ENCODE assay signal across 26 cellular contexts in genomic region chrX:154467556-154467955, GRCh38. TPM values are rescaled to one million over a fixed set of nuclear protein-coding genes. Genes with fewer than 3 reads are reported as not detected.
DNase-seq lines count a peak whose midpoint lies in the region; ATAC-seq, FAIRE-seq and TF ChIP-seq lines count a peak whose summit lies in the region.
"Had no signal": no experiment of that assay in that cellular context is flagged by ENCODE, and none has a peak within 500 bp of the region (broad histone marks: within the 10 kb centered on the region; RNA-seq: fewer than 3 reads in every experiment).

No MANE protein-coding gene starts in this region.

- no peak overlapping the region for H2AFZ ChIP-seq in IMR-90 (replicated peaks; ENCODE audit: low read length, poor library complexity)
- H2AFZ ChIP-seq in HepG2 (ENCODE audit: low read length): no peak overlapping the region

- no peaks in the 10 kb centered on the region for H3K9me1 ChIP-seq in IMR-90 (ENCODE audit: insufficient read depth, low read length)

- no peak overlapping the region for H2BK120ac ChIP-seq in IMR-90 (ENCODE audit: low read depth, low read length)

- H2AK5ac ChIP-seq in IMR-90 (ENCODE audit: low read depth, low read length): no peak overlapping the region

- intact Hi-C loops in right cardiac atrium (cut with DNase I) (no loop called here), Right ventricle myocardium superior (cut with DNase I) (no loop called here), IMR-90 (cut with micrococcal nuclease) (no loop called here), HepG2 (cut with micrococcal nuclease; ENCODE audit: unreplicated experiment) (no loop called here), sigmoid colon (cut with DNase I) (no loop called here)

- no peak overlapping the region for H2BK15ac ChIP-seq in IMR-90 (ENCODE audit: low read depth, low read length)

- H3K9ac ChIP-seq in IMR-90 (ENCODE audit: low read depth, low read length) (no peak overlapping the region), HepG2 (ENCODE audit: insufficient read depth, low read depth, low read length) (no peak overlapping the region)
- H3K9ac ChIP-seq: BLaER1 had no signal

- peaks cover 82% of the 10 kb centered on the region for H3K36me3 ChIP-seq in IMR-90 (ENCODE audit: control insufficient read depth, insufficient read depth, low read length)
- H3K36me3 ChIP-seq in HepG2 (replicated peaks in 1 of 2; ENCODE audit: control insufficient read depth in 1 of 2, insufficient read depth in 2 of 2, low read length in 2 of 2): peaks cover 6% of the 10 kb centered on the region in 2 experiments; a peak in 2 of 5 replicates
- H3K36me3 ChIP-seq in sigmoid colon: peaks cover 0 to 40% (median 14%) of the 10 kb centered on the region in 4 donors
- H3K36me3 ChIP-seq: BE2C had no signal

- no peak overlapping the region for H3K4ac ChIP-seq in IMR-90 (ENCODE audit: low read depth, low read length)

- H2BK20ac ChIP-seq in IMR-90 (ENCODE audit: low read depth, low read length): no peak overlapping the region

- peaks cover 0 to 7% of the 10 kb centered on the region in 2 experiments; a peak in 2 of 4 replicates for H3K79me1 ChIP-seq in IMR-90 (ENCODE audit: low read depth in 1 of 2, low read length in 2 of 2)

- TF ChIP-seq CTCF in IMR-90 (conservative IDR thresholded peaks at IDR 0.05; ENCODE audit: low read depth, low read length) (no peak), HepG2 (CRISPR knock-in tag; IDR thresholded peaks at IDR 0.05) (no peak), sigmoid colon (IDR thresholded peaks at IDR 0.05) (no peak)

- no peak overlapping the region for H2BK5ac ChIP-seq in IMR-90 (ENCODE audit: low read depth, low read length, poor library complexity, severe bottlenecking)

- POLR2A ChIA-PET in IMR-90 (lab: Charles Lee; ENCODE audit: unreplicated experiment) (no interaction called here), HepG2 (lab: Yijun Ruan, JAX) (interaction anchor here (0.5 kb wide), 1 partner anchor 72 kb away, joined by 3 read pairs; no protein-coding TSS in a partner anchor)

- CTCF ChIA-PET in IMR-90 (lab: Yijun Ruan, JAX): no interaction called here
- CTCF ChIA-PET in HepG2 (lab: Yijun Ruan, JAX; ENCODE audit: low intra/inter-chr PET ratio, low total read pairs): no interaction called here

- H4K20me1 ChIP-seq in IMR-90 (ENCODE audit: insufficient read depth, low read length) (peaks cover 7% of the 10 kb centered on the region; the same call in 1 of the 2 replicates), HepG2 (ENCODE audit: insufficient read depth, low read length) (no peaks in the 10 kb centered on the region)

- in situ Hi-C loops in IMR-90 (cut with MboI; ENCODE audit: low sequenced_read_pairs) (no loop called here), HepG2 (cut with HindIII; ENCODE audit: extremely low pct_ligation_motif_present, low pct_unique_long_range_greater_than_20kb) (no loop called here)

- peak in 2 of 3 donors; percentile 3 to 52 for DNase-seq in right cardiac atrium
- DNase-seq in Right ventricle myocardium superior: no peak
- no peak for DNase-seq in IMR-90
- DNase-seq in HepG2 (ENCODE audit: low spot score): no peak
- no peak for DNase-seq in sigmoid colon
- DNase-seq: 8988T; ACHN; BE2C; C1 segment of cervical spinal cord; CD4-positive, alpha-beta memory T cell; CD4-positive, CD25-positive, alpha-beta regulatory T cell; CD8-positive, alpha-beta memory T cell; COR-L47; DMS 273 treated with DMSO at 0.1 percent for 48 hours; DMS153; DMS53; DMS79; DND-41; EL; GF-D8 had no signal

- H3K79me2 ChIP-seq in HepG2 (ENCODE audit: insufficient read depth, low read length): no peaks in the 10 kb centered on the region

- no peak overlapping the region for H3K14ac ChIP-seq in IMR-90 (replicated peaks; ENCODE audit: low read depth, low read length)

- FAIRE-seq in HepG2 (lab: Jason Lieb, UNC): no peak
- FAIRE-seq: A204.1, G401.6, GM12891 had no signal

- H3K9me3 ChIP-seq in right cardiac atrium (ENCODE audit: control insufficient read depth, low read length): no peaks in the 10 kb centered on the region
- peaks cover 1% of the 10 kb centered on the region; the same call in 1 of the 2 replicates for H3K9me3 ChIP-seq in IMR-90 (ENCODE audit: control insufficient read depth, insufficient read depth, low read length)
- no peaks in the 10 kb centered on the region for H3K9me3 ChIP-seq in HepG2 (ENCODE audit: low read length)
- no peaks in the 10 kb centered on the region for H3K9me3 ChIP-seq in sigmoid colon
- H3K9me3 ChIP-seq: BE2C had no signal

- H3K4me2 ChIP-seq in IMR-90 (ENCODE audit: low read depth, low read length): no peak overlapping the region
- H3K4me2 ChIP-seq in HepG2 (ENCODE audit: low read depth, low read length): no peak overlapping the region
- H3K4me2 ChIP-seq: BLaER1 had no signal

- no peak overlapping the region for H3K4me3 ChIP-seq in right cardiac atrium (ENCODE audit: low read length)
- H3K4me3 ChIP-seq in IMR-90 (ENCODE audit: insufficient read depth, low read depth, low read length): no peak overlapping the region
- H3K4me3 ChIP-seq in HepG2 (replicated peaks in 1 of 3; ENCODE audit: insufficient read depth in 1 of 3, low read depth in 2 of 3, low read length in 3 of 3): no peak overlapping the region
- no peak overlapping the region for H3K4me3 ChIP-seq in sigmoid colon
- H3K4me3 ChIP-seq: BLaER1 had no signal

- H4K91ac ChIP-seq in IMR-90 (ENCODE audit: insufficient read depth, low read depth, low read length): no peak overlapping the region

- H3K18ac ChIP-seq in IMR-90 (ENCODE audit: low read depth, low read length): no peak overlapping the region

- H3K4me1 ChIP-seq in right cardiac atrium (ENCODE audit: control insufficient read depth, insufficient read depth, low read length): no peaks in the 10 kb centered on the region
- H3K4me1 ChIP-seq in IMR-90 (ENCODE audit: control insufficient read depth, insufficient read depth, low read length): no peaks in the 10 kb centered on the region
- H3K4me1 ChIP-seq in HepG2 (ENCODE audit: insufficient read depth, low read length): peaks cover 12% of the 10 kb centered on the region; the same call in 1 of the 2 replicates
- H3K4me1 ChIP-seq in sigmoid colon: no peaks in the 10 kb centered on the region
- H3K4me1 ChIP-seq: BE2C, BLaER1 had no signal

- no peak overlapping the region for H2AK9ac ChIP-seq in IMR-90 (replicated peaks; ENCODE audit: low read depth, low read length, poor library complexity)

- no peak overlapping the region for H4K8ac ChIP-seq in IMR-90 (ENCODE audit: low read depth in 2 of 2, low read length in 2 of 2)

- dilution Hi-C loops in IMR-90 (cut with HindIII; ENCODE audit: low sequenced_read_pairs, unreplicated experiment): no loop called here

- no peak overlapping the region for H3K27ac ChIP-seq in right cardiac atrium (ENCODE audit: low read length)
- no peak overlapping the region for H3K27ac ChIP-seq in IMR-90 (ENCODE audit: insufficient read depth, low read length)
- H3K27ac ChIP-seq in HepG2 (ENCODE audit: extremely low read length, insufficient read depth, low read length): no peak overlapping the region
- no peak overlapping the region for H3K27ac ChIP-seq in sigmoid colon
- H3K27ac ChIP-seq: BLaER1 had no signal

- TF ChIP-seq POLR2A in IMR-90 (IDR thresholded peaks at IDR 0.05; ENCODE audit: low read depth, low read length) (no peak), HepG2 (IDR thresholded peaks at IDR 0.05; ENCODE audit: insufficient read depth in 1 of 2, low read depth in 2 of 2, low read length in 2 of 2) (no peak), sigmoid colon (IDR thresholded peaks at IDR 0.05) (no peak)

- TF ChIP-seq EP300 in HepG2 (IDR thresholded peaks at IDR 0.05; ENCODE audit: low read depth in 2 of 2, low read length in 2 of 2) (no peak), HepG2 (CRISPR knock-in tag; IDR thresholded peaks at IDR 0.05; ENCODE audit: borderline replicate concordance) (no peak), sigmoid colon (IDR thresholded peaks at IDR 0.05) (no peak)

- 96% methylated on average over 21 of the region's 21 CpGs for WGBS in right cardiac atrium
- WGBS in IMR-90 (ENCODE audit: extremely low coverage in 2 of 2, insufficient read length in 1 of 2), 2 experiments: 97% methylated on average over 10 of the region's 21 CpGs; no CpG with 5 or more reads in 1 of the 2 experiments
- WGBS in HepG2 (ENCODE audit: low lambda C conversion rate): no CpG with 5 or more reads among the region's 21 CpGs
- 96 to 98% methylated on average over 21 of the region's 21 CpGs for WGBS in sigmoid colon, 2 donors

- no peaks in the 10 kb centered on the region for H3K27me3 ChIP-seq in right cardiac atrium (ENCODE audit: control insufficient read depth, insufficient read depth)
- H3K27me3 ChIP-seq in IMR-90 (ENCODE audit: control insufficient read depth, insufficient read depth, low read length): no peaks in the 10 kb centered on the region
- no peaks in the 10 kb centered on the region for H3K27me3 ChIP-seq in HepG2 (ENCODE audit: control insufficient read depth in 1 of 2, insufficient read depth in 2 of 2, low read length in 2 of 2)
- no peaks in the 10 kb centered on the region for H3K27me3 ChIP-seq in sigmoid colon
- H3K27me3 ChIP-seq: BE2C, BLaER1 had no signal

- no peak for ATAC-seq in right cardiac atrium
- no peak for ATAC-seq in Right ventricle myocardium superior (ENCODE audit: poor library complexity)
- ATAC-seq in IMR-90 (ENCODE audit: low read depth): no peak
- ATAC-seq in HepG2: no peak
- ATAC-seq in GM18861 (IDR thresholded peaks at IDR 0.05; ENCODE audit: unreplicated experiment): no peak
- no peak for ATAC-seq in HG02678 (IDR thresholded peaks at IDR 0.05; ENCODE audit: unreplicated experiment)

- no peak overlapping the region for H3K23ac ChIP-seq in IMR-90 (ENCODE audit: low read depth, low read length)

- no peak overlapping the region for H4K5ac ChIP-seq in IMR-90 (ENCODE audit: low read depth, low read length)

- TF ChIP-seq RAD21 in IMR-90 (IDR thresholded peaks at IDR 0.05; ENCODE audit: low read length) (no peak), HepG2 (CRISPR knock-in tag; IDR thresholded peaks at IDR 0.05) (no peak)

- BruUV-seq in IMR-90 (replicated peaks; lab: Mats Ljungman, UMichigan): TSS peak; percentile 36
- BruUV-seq in HepG2 (replicated peaks; lab: Mats Ljungman, UMichigan): no TSS peak

- no peak overlapping the region for H3K56ac ChIP-seq in IMR-90 (ENCODE audit: extremely low read depth, insufficient read depth, low read length)

RNA-seq across cellular contexts. Expression of gene PLXNA3, which starts 9.5 kb away (rescaled TPM):
- total RNA-seq in right cardiac atrium (10 to 100 TPM; 26.5 to 34.0 (median 29.6) TPM), Right ventricle myocardium superior (15.0 TPM), IMR-90 (2012; rRNA removed) (4.3 and 8.1 TPM in 2 replicates), HepG2 (2016; rRNA removed; fragmentation: Illumina TruSeq; extraction: Trizol) (0.90 and 5.8 TPM in 2 replicates), sigmoid colon (10 to 100 TPM in 1 of 4 donors, 1 to 10 TPM in 3; 3.1 to 12.7 (median 5.9) TPM)
- polyA plus RNA-seq in right cardiac atrium (12.2 TPM), IMR-90 (2012; rRNA removed) (111 and 126 TPM in 2 replicates), HepG2 (2011; rRNA removed) (20.6 and 26.3 TPM in 2 replicates), sigmoid colon (10 to 100 TPM in 1 of 3 donors, 1 to 10 TPM in 2; 4.2 to 22.9 (median 8.6) TPM)
- polyA plus RNA-seq in IMR-90 (2012; cell fraction: cytosol; rRNA removed): 12.8 and 52.2 TPM in 2 replicates
- 469 and 902 TPM in 2 replicates for polyA plus RNA-seq in IMR-90 (2012; cell fraction: nucleus; rRNA removed; ENCODE audit: low replicate concordance)
- total RNA-seq in HepG2 (2016; cell fraction: cytosol; rRNA removed; fragmentation: Illumina TruSeq; extraction: Trizol; ENCODE audit: low read depth): 1.4 and 2.4 TPM in 2 replicates
- 1.5 and 4.7 TPM in 2 replicates for total RNA-seq in HepG2 (2016; cell fraction: insoluble cytoplasmic fraction; rRNA removed; fragmentation: Illumina TruSeq; extraction: Trizol)
- 1.5 and 2.0 TPM in 2 replicates for total RNA-seq in HepG2 (2016; cell fraction: membrane; rRNA removed; fragmentation: Illumina TruSeq; extraction: Trizol)
- total RNA-seq in HepG2 (2016; cell fraction: nucleus; rRNA removed; fragmentation: Illumina TruSeq; extraction: Trizol): 5.8 and 9.4 TPM in 2 replicates
- polyA plus RNA-seq in HepG2 (2011; cell fraction: cytosol; rRNA removed): 5.3 and 6.9 TPM in 2 replicates
- 197 and 290 TPM in 2 replicates for polyA plus RNA-seq in HepG2 (2011; cell fraction: nucleus; rRNA removed)
- 15.1 and 20.7 TPM in 2 replicates for polyA plus RNA-seq in HepG2 (2012)
- polyA plus RNA-seq in HepG2 (2016; cell fraction: cytosol; fragmentation: Illumina TruSeq; extraction: Trizol; ENCODE audit: low read depth): 0.36 and 0.64 TPM in 2 replicates
- 2.1 and 4.1 TPM in 2 replicates for polyA plus RNA-seq in HepG2 (2016; cell fraction: insoluble cytoplasmic fraction; fragmentation: Illumina TruSeq; extraction: Trizol; ENCODE audit: low read depth)
- 1.6 and 2.6 TPM in 2 replicates for polyA plus RNA-seq in HepG2 (2016; cell fraction: membrane; fragmentation: Illumina TruSeq; extraction: Trizol; ENCODE audit: low read depth)
- 56.9 and 70.7 TPM in 2 replicates for polyA plus RNA-seq in HepG2 (2016; cell fraction: nucleus; fragmentation: Illumina TruSeq; extraction: Trizol; ENCODE audit: insufficient read depth, low read depth)
- polyA minus RNA-seq in HepG2 (2011; rRNA and poly(A)+ RNA removed; ENCODE audit: low replicate concordance): 13.0 and 37.1 TPM in 2 replicates
- 7.5 and 14.2 TPM in 2 replicates for polyA minus RNA-seq in HepG2 (2011; cell fraction: cytosol; rRNA and poly(A)+ RNA removed)
- polyA minus RNA-seq in HepG2 (2011; cell fraction: nucleus; rRNA and poly(A)+ RNA removed): 36.8 and 42.5 TPM in 2 replicates

RNA-seq across cellular contexts. Expression of gene LAGE3, which starts 11.5 kb away (rescaled TPM):
- total RNA-seq in right cardiac atrium: 10 to 100 TPM; 16.3 to 22.0 (median 19.5) TPM
- 25.8 TPM for polyA plus RNA-seq in right cardiac atrium
- total RNA-seq in Right ventricle myocardium superior: 18.0 TPM
- 3.6 and 6.4 TPM in 2 replicates for total RNA-seq in IMR-90 (2012; rRNA removed)
- 14.8 and 17.6 TPM in 2 replicates for polyA plus RNA-seq in IMR-90 (2012; rRNA removed)
- polyA plus RNA-seq in IMR-90 (2012; cell fraction: cytosol; rRNA removed): 20.2 and 29.9 TPM in 2 replicates
- polyA plus RNA-seq in IMR-90 (2012; cell fraction: nucleus; rRNA removed; ENCODE audit: low replicate concordance): 5.5 and 10.3 TPM in 2 replicates
- total RNA-seq in HepG2 (2016; rRNA removed; fragmentation: Illumina TruSeq; extraction: Trizol): 12.7 and 13.0 TPM in 2 replicates
- total RNA-seq in HepG2 (2016; cell fraction: cytosol; rRNA removed; fragmentation: Illumina TruSeq; extraction: Trizol; ENCODE audit: low read depth): 13.1 and 15.3 TPM in 2 replicates
- total RNA-seq in HepG2 (2016; cell fraction: insoluble cytoplasmic fraction; rRNA removed; fragmentation: Illumina TruSeq; extraction: Trizol): 11.6 and 13.1 TPM in 2 replicates
- total RNA-seq in HepG2 (2016; cell fraction: membrane; rRNA removed; fragmentation: Illumina TruSeq; extraction: Trizol): 15.6 and 16.5 TPM in 2 replicates
- total RNA-seq in HepG2 (2016; cell fraction: nucleus; rRNA removed; fragmentation: Illumina TruSeq; extraction: Trizol): 4.3 and 4.5 TPM in 2 replicates
- polyA plus RNA-seq in HepG2 (2011; rRNA removed): 7.6 and 10.0 TPM in 2 replicates
- 7.3 and 14.8 TPM in 2 replicates for polyA plus RNA-seq in HepG2 (2011; cell fraction: cytosol; rRNA removed)
- polyA plus RNA-seq in HepG2 (2011; cell fraction: nucleus; rRNA removed): 4.4 and 4.8 TPM in 2 replicates
- polyA plus RNA-seq in HepG2 (2012): 6.6 and 7.8 TPM in 2 replicates
- polyA plus RNA-seq in HepG2 (2016; cell fraction: cytosol; fragmentation: Illumina TruSeq; extraction: Trizol; ENCODE audit: low read depth): 14.7 and 17.5 TPM in 2 replicates
- 13.0 and 13.7 TPM in 2 replicates for polyA plus RNA-seq in HepG2 (2016; cell fraction: insoluble cytoplasmic fraction; fragmentation: Illumina TruSeq; extraction: Trizol; ENCODE audit: low read depth)
- polyA plus RNA-seq in HepG2 (2016; cell fraction: membrane; fragmentation: Illumina TruSeq; extraction: Trizol; ENCODE audit: low read depth): 12.6 and 15.5 TPM in 2 replicates
- 5.3 and 9.9 TPM in 2 replicates for polyA plus RNA-seq in HepG2 (2016; cell fraction: nucleus; fragmentation: Illumina TruSeq; extraction: Trizol; ENCODE audit: insufficient read depth, low read depth)
- 5.9 and 21.7 TPM in 2 replicates for polyA minus RNA-seq in HepG2 (2011; rRNA and poly(A)+ RNA removed; ENCODE audit: low replicate concordance)
- 2.9 and 3.0 TPM in 2 replicates for polyA minus RNA-seq in HepG2 (2011; cell fraction: cytosol; rRNA and poly(A)+ RNA removed)
- polyA minus RNA-seq in HepG2 (2011; cell fraction: nucleus; rRNA and poly(A)+ RNA removed): 0.90 TPM in 1 of 2 replicates, not detected in the other
- 10 to 100 TPM; 15.5 to 32.7 (median 22.4) TPM for total RNA-seq in sigmoid colon
- 10 to 100 TPM; 12.7 to 25.4 (median 21.6) TPM for polyA plus RNA-seq in sigmoid colon

RNA-seq across cellular contexts. Expression of gene UBL4A, which starts 18.9 kb away (rescaled TPM):
- total RNA-seq in right cardiac atrium (10 to 100 TPM; 51.1 to 62.1 (median 60.3) TPM), Right ventricle myocardium superior (54.7 TPM), IMR-90 (2012; rRNA removed) (21.4 and 28.3 TPM in 2 replicates), HepG2 (2016; rRNA removed; fragmentation: Illumina TruSeq; extraction: Trizol) (25.5 and 29.1 TPM in 2 replicates), sigmoid colon (10 to 100 TPM; 31.6 to 51.0 (median 44.1) TPM)
- polyA plus RNA-seq in right cardiac atrium (43.6 TPM), IMR-90 (2012; rRNA removed) (22.2 and 24.6 TPM in 2 replicates), HepG2 (2011; rRNA removed) (16.8 and 21.7 TPM in 2 replicates), sigmoid colon (10 to 100 TPM; 36.5 to 44.4 (median 36.5) TPM)
- 17.4 and 24.0 TPM in 2 replicates for polyA plus RNA-seq in IMR-90 (2012; cell fraction: cytosol; rRNA removed)
- polyA plus RNA-seq in IMR-90 (2012; cell fraction: nucleus; rRNA removed; ENCODE audit: low replicate concordance): 12.6 and 22.4 TPM in 2 replicates
- total RNA-seq in HepG2 (2016; cell fraction: cytosol; rRNA removed; fragmentation: Illumina TruSeq; extraction: Trizol; ENCODE audit: low read depth): 11.4 and 12.2 TPM in 2 replicates
- total RNA-seq in HepG2 (2016; cell fraction: insoluble cytoplasmic fraction; rRNA removed; fragmentation: Illumina TruSeq; extraction: Trizol): 26.5 and 28.9 TPM in 2 replicates
- 32.1 and 33.9 TPM in 2 replicates for total RNA-seq in HepG2 (2016; cell fraction: membrane; rRNA removed; fragmentation: Illumina TruSeq; extraction: Trizol)
- total RNA-seq in HepG2 (2016; cell fraction: nucleus; rRNA removed; fragmentation: Illumina TruSeq; extraction: Trizol): 10.4 and 12.9 TPM in 2 replicates
- 20.9 and 32.4 TPM in 2 replicates for polyA plus RNA-seq in HepG2 (2011; cell fraction: cytosol; rRNA removed)
- polyA plus RNA-seq in HepG2 (2011; cell fraction: nucleus; rRNA removed): 11.5 and 13.8 TPM in 2 replicates
- 14.3 and 16.6 TPM in 2 replicates for polyA plus RNA-seq in HepG2 (2012)
- 12.8 and 14.0 TPM in 2 replicates for polyA plus RNA-seq in HepG2 (2016; cell fraction: cytosol; fragmentation: Illumina TruSeq; extraction: Trizol; ENCODE audit: low read depth)
- polyA plus RNA-seq in HepG2 (2016; cell fraction: insoluble cytoplasmic fraction; fragmentation: Illumina TruSeq; extraction: Trizol; ENCODE audit: low read depth): 21.9 and 28.0 TPM in 2 replicates
- 24.6 and 26.6 TPM in 2 replicates for polyA plus RNA-seq in HepG2 (2016; cell fraction: membrane; fragmentation: Illumina TruSeq; extraction: Trizol; ENCODE audit: low read depth)
- 17.4 and 20.6 TPM in 2 replicates for polyA plus RNA-seq in HepG2 (2016; cell fraction: nucleus; fragmentation: Illumina TruSeq; extraction: Trizol; ENCODE audit: insufficient read depth, low read depth)
- polyA minus RNA-seq in HepG2 (2011; rRNA and poly(A)+ RNA removed; ENCODE audit: low replicate concordance): 32.9 and 96.4 TPM in 2 replicates
- 13.2 and 18.6 TPM in 2 replicates for polyA minus RNA-seq in HepG2 (2011; cell fraction: cytosol; rRNA and poly(A)+ RNA removed)
- 3.0 and 4.6 TPM in 2 replicates for polyA minus RNA-seq in HepG2 (2011; cell fraction: nucleus; rRNA and poly(A)+ RNA removed)

RNA-seq across cellular contexts. Expression of gene SLC10A3, which starts 22.9 kb away (rescaled TPM):
- 10 to 100 TPM; 14.4 to 18.9 (median 15.5) TPM for total RNA-seq in right cardiac atrium
- polyA plus RNA-seq in right cardiac atrium: 17.3 TPM
- total RNA-seq in Right ventricle myocardium superior: 11.1 TPM
- 15.2 and 16.1 TPM in 2 replicates for total RNA-seq in IMR-90 (2012; rRNA removed)
- polyA plus RNA-seq in IMR-90 (2012; rRNA removed): 24.6 and 26.9 TPM in 2 replicates
- 12.0 and 39.4 TPM in 2 replicates for polyA plus RNA-seq in IMR-90 (2012; cell fraction: cytosol; rRNA removed)
- 12.8 and 26.1 TPM in 2 replicates for polyA plus RNA-seq in IMR-90 (2012; cell fraction: nucleus; rRNA removed; ENCODE audit: low replicate concordance)
- total RNA-seq in HepG2 (2016; rRNA removed; fragmentation: Illumina TruSeq; extraction: Trizol): 10.1 and 10.8 TPM in 2 replicates
- total RNA-seq in HepG2 (2016; cell fraction: cytosol; rRNA removed; fragmentation: Illumina TruSeq; extraction: Trizol; ENCODE audit: low read depth): 9.0 and 10.7 TPM in 2 replicates
- total RNA-seq in HepG2 (2016; cell fraction: insoluble cytoplasmic fraction; rRNA removed; fragmentation: Illumina TruSeq; extraction: Trizol): 7.1 and 10.6 TPM in 2 replicates
- total RNA-seq in HepG2 (2016; cell fraction: membrane; rRNA removed; fragmentation: Illumina TruSeq; extraction: Trizol): 19.7 and 23.5 TPM in 2 replicates
- total RNA-seq in HepG2 (2016; cell fraction: nucleus; rRNA removed; fragmentation: Illumina TruSeq; extraction: Trizol): 5.5 and 5.9 TPM in 2 replicates
- polyA plus RNA-seq in HepG2 (2011; rRNA removed): 11.5 and 13.7 TPM in 2 replicates
- polyA plus RNA-seq in HepG2 (2011; cell fraction: cytosol; rRNA removed): 12.8 and 15.4 TPM in 2 replicates
- 12.0 and 13.6 TPM in 2 replicates for polyA plus RNA-seq in HepG2 (2011; cell fraction: nucleus; rRNA removed)
- 7.8 and 12.5 TPM in 2 replicates for polyA plus RNA-seq in HepG2 (2012)
- 16.2 and 21.3 TPM in 2 replicates for polyA plus RNA-seq in HepG2 (2016; cell fraction: cytosol; fragmentation: Illumina TruSeq; extraction: Trizol; ENCODE audit: low read depth)
- polyA plus RNA-seq in HepG2 (2016; cell fraction: insoluble cytoplasmic fraction; fragmentation: Illumina TruSeq; extraction: Trizol; ENCODE audit: low read depth): 14.1 and 15.3 TPM in 2 replicates
- 27.8 and 30.6 TPM in 2 replicates for polyA plus RNA-seq in HepG2 (2016; cell fraction: membrane; fragmentation: Illumina TruSeq; extraction: Trizol; ENCODE audit: low read depth)
- polyA plus RNA-seq in HepG2 (2016; cell fraction: nucleus; fragmentation: Illumina TruSeq; extraction: Trizol; ENCODE audit: insufficient read depth, low read depth): 13.1 TPM in 2 replicates
- polyA minus RNA-seq in HepG2 (2011; rRNA and poly(A)+ RNA removed; ENCODE audit: low replicate concordance): 21.1 and 41.7 TPM in 2 replicates
- polyA minus RNA-seq in HepG2 (2011; cell fraction: cytosol; rRNA and poly(A)+ RNA removed): 6.5 and 11.1 TPM in 2 replicates
- 2.3 and 2.5 TPM in 2 replicates for polyA minus RNA-seq in HepG2 (2011; cell fraction: nucleus; rRNA and poly(A)+ RNA removed)
- total RNA-seq in sigmoid colon: 10 to 100 TPM; 17.5 to 28.8 (median 20.7) TPM
- 10 to 100 TPM; 12.9 to 22.6 (median 18.0) TPM for polyA plus RNA-seq in sigmoid colon

RNA-seq across cellular contexts. Expression of gene FAM50A, which starts 23.6 kb away (rescaled TPM):
- total RNA-seq in right cardiac atrium: 10 to 100 TPM; 48.6 to 54.0 (median 53.0) TPM
- 88.7 TPM for polyA plus RNA-seq in right cardiac atrium
- 45.6 TPM for total RNA-seq in Right ventricle myocardium superior
- total RNA-seq in IMR-90 (2012; rRNA removed): 46.4 and 65.5 TPM in 2 replicates
- 107 and 119 TPM in 2 replicates for polyA plus RNA-seq in IMR-90 (2012; rRNA removed)
- 71.0 and 81.8 TPM in 2 replicates for polyA plus RNA-seq in IMR-90 (2012; cell fraction: cytosol; rRNA removed)
- polyA plus RNA-seq in IMR-90 (2012; cell fraction: nucleus; rRNA removed; ENCODE audit: low replicate concordance): 263 and 335 TPM in 2 replicates
- total RNA-seq in HepG2 (2016; rRNA removed; fragmentation: Illumina TruSeq; extraction: Trizol): 19.5 and 30.7 TPM in 2 replicates
- total RNA-seq in HepG2 (2016; cell fraction: cytosol; rRNA removed; fragmentation: Illumina TruSeq; extraction: Trizol; ENCODE audit: low read depth): 18.5 and 19.1 TPM in 2 replicates
- total RNA-seq in HepG2 (2016; cell fraction: insoluble cytoplasmic fraction; rRNA removed; fragmentation: Illumina TruSeq; extraction: Trizol): 17.1 and 33.9 TPM in 2 replicates
- total RNA-seq in HepG2 (2016; cell fraction: membrane; rRNA removed; fragmentation: Illumina TruSeq; extraction: Trizol): 22.2 and 22.4 TPM in 2 replicates
- total RNA-seq in HepG2 (2016; cell fraction: nucleus; rRNA removed; fragmentation: Illumina TruSeq; extraction: Trizol): 17.3 and 21.6 TPM in 2 replicates
- 40.7 and 51.1 TPM in 2 replicates for polyA plus RNA-seq in HepG2 (2011; rRNA removed)
- 36.0 and 37.8 TPM in 2 replicates for polyA plus RNA-seq in HepG2 (2011; cell fraction: cytosol; rRNA removed)
- 122 and 133 TPM in 2 replicates for polyA plus RNA-seq in HepG2 (2011; cell fraction: nucleus; rRNA removed)
- polyA plus RNA-seq in HepG2 (2012): 33.3 and 62.2 TPM in 2 replicates
- polyA plus RNA-seq in HepG2 (2016; cell fraction: cytosol; fragmentation: Illumina TruSeq; extraction: Trizol; ENCODE audit: low read depth): 26.4 and 26.9 TPM in 2 replicates
- polyA plus RNA-seq in HepG2 (2016; cell fraction: insoluble cytoplasmic fraction; fragmentation: Illumina TruSeq; extraction: Trizol; ENCODE audit: low read depth): 31.3 and 33.6 TPM in 2 replicates
- 24.8 and 24.9 TPM in 2 replicates for polyA plus RNA-seq in HepG2 (2016; cell fraction: membrane; fragmentation: Illumina TruSeq; extraction: Trizol; ENCODE audit: low read depth)
- 55.5 and 66.5 TPM in 2 replicates for polyA plus RNA-seq in HepG2 (2016; cell fraction: nucleus; fragmentation: Illumina TruSeq; extraction: Trizol; ENCODE audit: insufficient read depth, low read depth)
- polyA minus RNA-seq in HepG2 (2011; rRNA and poly(A)+ RNA removed; ENCODE audit: low replicate concordance): 21.9 and 63.3 TPM in 2 replicates
- 11.7 and 12.1 TPM in 2 replicates for polyA minus RNA-seq in HepG2 (2011; cell fraction: cytosol; rRNA and poly(A)+ RNA removed)
- 22.7 and 43.5 TPM in 2 replicates for polyA minus RNA-seq in HepG2 (2011; cell fraction: nucleus; rRNA and poly(A)+ RNA removed)
- total RNA-seq in sigmoid colon: 10 to 100 TPM; 40.5 to 78.1 (median 48.7) TPM
- polyA plus RNA-seq in sigmoid colon: 10 to 100 TPM; 61.9 to 85.1 (median 85.1) TPM

Comparison
In these comparisons a context has a peak if more than half of its experiments do, and no peak if none do; other contexts are left out.
1. DNase-seq: peak in right cardiac atrium (2 of 3); none in Right ventricle myocardium superior (single experiment), IMR-90 (single experiment), HepG2 (single experiment) and sigmoid colon (single experiment).